Comparison of ENCODE assay signal across 18 cellular contexts in genomic region chr2:45145073-45145899, GRCh38.
DNase-seq lines count a peak whose midpoint lies in the region; ATAC-seq and TF ChIP-seq lines count a peak whose summit lies in the region.
"Had no signal": no experiment of that assay in that cellular context is flagged by ENCODE, and none has a peak within 500 bp of the region (broad histone marks: within the 10 kb centered on the region; RNA-seq: fewer than 3 reads in every experiment).

No MANE protein-coding gene starts in this region.

- H3K27me3 ChIP-seq in endodermal cell (ENCODE audit: control insufficient read depth, insufficient read depth, low read length, poor library complexity, severe bottlenecking) = peaks cover 22% of the 10 kb centered on the region

- H3K27ac ChIP-seq in endodermal cell (ENCODE audit: low read depth, low read length) = no peak overlapping the region

- H3K4me1 Mint-ChIP-seq in endodermal cell = peaks cover 27% of the 10 kb centered on the region
- H3K4me1 Mint-ChIP-seq in T-cell = no peaks in the 10 kb centered on the region

- WGBS in endodermal cell (ENCODE audit: insufficient coverage in 1 of 2, insufficient read length in 1 of 2), 2 experiments = 78 to 90% methylated on average over 5 to 14 of the region's 14 CpGs

- DNase-seq in KBM-7 = peak; percentile 69
- peak; percentile 34 for DNase-seq in OCI-M1 (lab: John Stamatoyannopoulos, UW)
- DNase-seq in endodermal cell = peak; percentile 55
- DNase-seq in ureter (ENCODE audit: low spot score) = no peak
- no peak for DNase-seq in NCI-H2196 (lab: John Stamatoyannopoulos, UW; ENCODE audit: unreplicated experiment)
- no peak for DNase-seq in T-cell
- DNase-seq: ACHN; C1 segment of cervical spinal cord; H9; IMR-90; NCI-H1105; NCI-H1694; NCI-H2081 treated with DMSO at 0.1 percent for 48 hours; NK-92 treated with Interleukin-12 subunit alpha and Interleukin-12 subunit beta, amount 100 ng/mL, for 24 hours; RPMI8226; SHP77 treated with DMSO at 0.1 percent for 48 hours; SK-N-SH had no signal

- no peaks in the 10 kb centered on the region for H3K9me3 ChIP-seq in endodermal cell (ENCODE audit: control insufficient read depth, low read length)
- H3K9me3 ChIP-seq: SK-N-SH had no signal

- H3K36me3 Mint-ChIP-seq in endodermal cell (ENCODE audit: low read depth) (no peaks in the 10 kb centered on the region), T-cell (no peaks in the 10 kb centered on the region)

- in situ Hi-C loops in KBM-7 (cut with MboI; ENCODE audit: low pct_unique_long_range_greater_than_20kb, low sequenced_read_pairs) = no loop called here

- H3K4me1 ChIP-seq in endodermal cell (ENCODE audit: control insufficient read depth, insufficient read depth, low read length) = peaks cover 11% of the 10 kb centered on the region

- H3K4me3 ChIP-seq in endodermal cell (ENCODE audit: low read length) = peak overlapping the region; percentile 45

- H3K27ac Mint-ChIP-seq in endodermal cell (peak overlapping the region; percentile 56), T-cell (no peak overlapping the region)

- H3K36me3 ChIP-seq in endodermal cell (ENCODE audit: control insufficient read depth, insufficient read depth, low read length) = no peaks in the 10 kb centered on the region

- ATAC-seq in T-cell (replicated peaks in 1 of 4) (no peak), GM19467 (IDR thresholded peaks at IDR 0.05; ENCODE audit: unreplicated experiment) (no peak)

- H3K9me3 Mint-ChIP-seq in endodermal cell = peaks cover 6% of the 10 kb centered on the region
- H3K9me3 Mint-ChIP-seq in T-cell = peaks cover 0 to 7% (median 4%) of the 10 kb centered on the region in 3 donors
- H3K9me3 Mint-ChIP-seq: H9 had no signal

- CTCF ChIA-PET in T-cell (lab: Charles Lee) = no interaction called here

- no peak overlapping the region for H3K9ac ChIP-seq in endodermal cell (ENCODE audit: extremely low read depth, low read length, poor library complexity, severe bottlenecking)
- H3K9ac ChIP-seq: SK-N-SH had no signal

- H3K4me3 Mint-ChIP-seq in endodermal cell (peak overlapping the region; percentile 13), T-cell (no peak overlapping the region)
- H3K4me3 Mint-ChIP-seq: H9 had no signal

- H3K27me3 Mint-ChIP-seq in endodermal cell (ENCODE audit: insufficient read depth) (peaks cover 75% of the 10 kb centered on the region), T-cell (peaks cover 39 to 48% of the 10 kb centered on the region in 2 donors)

- POLR2A ChIA-PET in T-cell (lab: Charles Lee) = no interaction called here

- no peak for TF ChIP-seq CTCF in endodermal cell (conservative IDR thresholded peaks at IDR 0.05)

Comparison
In these comparisons a context has a peak if more than half of its experiments do, and no peak if none do; other contexts are left out.
1. DNase-seq: peak in KBM-7 (single experiment), OCI-M1 (single experiment) and endodermal cell (single experiment); none in ureter (single experiment), NCI-H2196 (single experiment) and T-cell (0 of 34).